ENCODE assay signal across 8 cellular contexts in the genomic region with DNA sequence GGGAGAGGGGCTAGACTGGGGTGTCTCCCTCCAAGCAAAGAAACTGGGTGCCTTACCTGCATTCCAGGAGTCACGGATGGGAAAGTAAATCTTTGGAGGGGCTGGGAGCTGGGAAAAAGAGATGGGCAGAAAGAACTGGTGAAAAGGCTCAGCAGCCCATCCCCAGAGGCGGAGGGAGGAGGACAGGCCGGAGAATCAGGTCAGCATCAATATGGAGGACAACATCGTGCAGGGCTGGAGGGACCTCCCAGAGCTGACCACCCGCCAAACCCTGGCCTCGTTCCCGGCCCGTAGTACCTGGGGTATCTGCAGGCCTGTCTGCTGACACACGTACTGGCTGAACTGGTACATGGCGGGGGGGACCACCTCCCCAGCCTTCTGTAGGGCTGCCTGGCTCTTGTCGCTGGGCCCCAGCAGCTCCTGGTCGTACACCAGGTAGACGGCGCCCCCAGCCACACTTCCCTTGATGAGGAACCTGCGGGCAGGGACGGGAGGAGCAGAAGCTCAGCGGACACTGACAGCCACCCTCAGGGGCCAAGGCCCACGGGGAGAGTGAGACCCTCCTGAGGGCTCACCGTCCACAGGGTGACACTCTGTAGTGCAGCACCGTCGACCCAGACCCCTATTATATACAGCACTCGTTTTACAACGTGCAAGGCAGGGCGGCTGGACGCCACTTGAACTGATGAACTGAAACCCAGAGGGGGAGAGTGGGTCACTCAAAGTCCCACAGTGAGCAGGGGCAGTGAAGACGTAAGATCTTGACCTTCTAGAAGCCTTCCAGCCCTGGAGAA. TPM values are rescaled to one million over a fixed set of nuclear protein-coding genes. Genes with fewer than 3 reads are reported as not detected.
DNase-seq lines count a peak whose midpoint lies in the region; ATAC-seq, FAIRE-seq and TF ChIP-seq lines count a peak whose summit lies in the region.

No MANE protein-coding gene starts in this region.

- H3K4me2 ChIP-seq in OCI-LY1 (ENCODE audit: low read length) (peak overlapping the region; percentile 89), H1 (ENCODE audit: insufficient read depth in 1 of 2, low read depth in 2 of 2, low read length in 2 of 2) (peak overlapping the region; percentile 89 to 97), neural progenitor cell (peak overlapping the region; percentile 85)

- H3K9me3 Mint-ChIP-seq in CD4-positive, alpha-beta memory T cell = peaks cover 0 to 6% (median 0%) of the 10 kb centered on the region in 8 donors
- no peaks in the 10 kb centered on the region for H3K9me3 Mint-ChIP-seq in neural progenitor cell

- POLR2A ChIA-PET in CD4-positive, alpha-beta memory T cell (lab: Charles Lee; ENCODE audit: partially characterized antibody) = interaction anchor here (0.6 to 2.8 kb wide), 6 partner anchors 7 to 56 kb away, joined by 3 to 13 read pairs (median 4); a partner anchor contains a TSS
- POLR2A ChIA-PET in H1 (lab: Charles Lee; ENCODE audit: partially characterized antibody) = interaction anchor here (1.0 to 2.8 kb wide), 6 partner anchors 10 to 39 kb away, joined by 3 to 13 read pairs (median 4); a partner anchor contains a TSS

- H3K4me3 ChIP-seq in CD4-positive, alpha-beta memory T cell (ENCODE audit: low read length in 2 of 2) = peak overlapping the region; percentile 62 to 96
- H3K4me3 ChIP-seq in OCI-LY1 (ENCODE audit: low read depth, low read length, poor library complexity, severe bottlenecking) (peak overlapping the region; percentile 86), H1 (ENCODE audit: extremely low read depth in 1 of 4, insufficient read depth in 2 of 4, low read depth in 3 of 4, low read length in 4 of 4) (peak overlapping the region; percentile 58 to 83 (median 76)), neural progenitor cell (peak overlapping the region; percentile 69)

- H3K9me2 ChIP-seq in OCI-LY1 (ENCODE audit: low read depth, low read length) = no peaks in the 10 kb centered on the region

- peak overlapping the region; percentile 81; the same call in 1 of the 2 replicates for H2BK5ac ChIP-seq in H1 (ENCODE audit: low read depth, low read length)

- peaks cover 15% of the 10 kb centered on the region; the same call in 1 of the 2 replicates for H3K23me2 ChIP-seq in H1 (ENCODE audit: low read depth, low read length)

- no peak overlapping the region for H2BK20ac ChIP-seq in H1 (ENCODE audit: low read length)

- peak overlapping the region; percentile 87 to 98 (median 93) for H3K4me3 Mint-ChIP-seq in CD4-positive, alpha-beta memory T cell
- peak overlapping the region; percentile 98 for H3K4me3 Mint-ChIP-seq in neural progenitor cell

- H2BK120ac ChIP-seq in H1 (replicated peaks; ENCODE audit: low read depth, low read length) = no peak overlapping the region

- H4K5ac ChIP-seq in H1 (ENCODE audit: insufficient read length, low read depth, low read length) = no peak overlapping the region

- H3K36me3 ChIP-seq in CD4-positive, alpha-beta memory T cell (ENCODE audit: insufficient read depth, low read length) = no peaks in the 10 kb centered on the region
- H3K36me3 ChIP-seq in OCI-LY1 (ENCODE audit: insufficient read depth, low read length) (no peaks in the 10 kb centered on the region), H1 (ENCODE audit: control insufficient read depth in 2 of 4, insufficient read depth in 4 of 4, low read length in 3 of 4) (no peaks in the 10 kb centered on the region), neural progenitor cell (no peaks in the 10 kb centered on the region)

- no peak overlapping the region for H2BK12ac ChIP-seq in H1 (ENCODE audit: low read depth, low read length)

- H3K23ac ChIP-seq in H1 (ENCODE audit: insufficient read length) = no peak overlapping the region

- no peak overlapping the region for H3K14ac ChIP-seq in H1 (ENCODE audit: insufficient read length)

- intact Hi-C loops in CD4-positive, alpha-beta memory T cell (cut with micrococcal nuclease) = loop anchor here (1.0 to 2.0 kb wide), 6 partner anchors 11 to 299 kb away; a partner anchor contains a TSS

- peaks cover 18 to 41% (median 26%) of the 10 kb centered on the region in 4 donors for H3K4me1 Mint-ChIP-seq in CD4-positive, alpha-beta memory T cell
- peaks cover 29% of the 10 kb centered on the region for H3K4me1 Mint-ChIP-seq in neural progenitor cell

- H3K9ac ChIP-seq in OCI-LY1 (ENCODE audit: low read length) = peak overlapping the region; percentile 87
- peak overlapping the region in 3 of 4 experiments; percentile 44 to 67 (median 65); a peak in 5 of 7 replicates for H3K9ac ChIP-seq in H1 (replicated peaks in 1 of 4; ENCODE audit: extremely low read depth in 1 of 4, low read depth in 3 of 4, low read length in 3 of 4)
- H3K9ac ChIP-seq in neural progenitor cell = peak overlapping the region; percentile 46

- no peak overlapping the region for H2AFZ ChIP-seq in OCI-LY1 (ENCODE audit: low read length)
- no peak overlapping the region for H2AFZ ChIP-seq in H1 (ENCODE audit: low read length)
- no peak overlapping the region for H2AFZ ChIP-seq in neural progenitor cell (replicated peaks)

- no peak overlapping the region for H3K4ac ChIP-seq in H1 (replicated peaks; ENCODE audit: insufficient read length, low read depth, low read length)

- WGBS in H1 (ENCODE audit: extremely low coverage in 1 of 2, insufficient coverage in 1 of 2, insufficient read length in 1 of 2, insufficient replicate concordance in 2 of 2, low coverage in 1 of 2, low lambda C conversion rate in 2 of 2, missing lambda C conversion rate in 1 of 2), 2 experiments = 70% methylated on average over 26 of the region's 26 CpGs; no CpG with 5 or more reads in 1 of the 2 experiments

- peaks cover 0 to 4% of the 10 kb centered on the region in 2 donors for H3K36me3 Mint-ChIP-seq in CD4-positive, alpha-beta memory T cell
- H3K36me3 Mint-ChIP-seq in neural progenitor cell = no peaks in the 10 kb centered on the region

- CTCF ChIA-PET in CD4-positive, alpha-beta memory T cell (lab: Charles Lee; ENCODE audit: partially characterized antibody) = no interaction called here
- CTCF ChIA-PET in H1 (lab: Charles Lee; ENCODE audit: partially characterized antibody) = interaction anchor here (0.9 kb wide), 1 partner anchor 10 kb away, joined by 4 read pairs; a partner anchor contains a TSS

- TF ChIP-seq EP300 in H1 (IDR thresholded peaks at IDR 0.05; ENCODE audit: borderline replicate concordance in 1 of 2, low read depth in 2 of 2, low read length in 2 of 2) = no peak

- peak overlapping the region; percentile 69; the same call in 1 of the 2 replicates for H4K8ac ChIP-seq in H1 (ENCODE audit: extremely low read depth, insufficient read depth, low read length)

- no peak overlapping the region; the same call in 1 of the 2 replicates for H3K18ac ChIP-seq in H1 (ENCODE audit: extremely low read depth, low read length)

- H3F3A ChIP-seq in OCI-LY1 (ENCODE audit: insufficient read depth, low read length) (no peaks in the 10 kb centered on the region), neural progenitor cell (ENCODE audit: low read depth) (peaks cover 4% of the 10 kb centered on the region)

- H3K79me1 ChIP-seq in H1 (ENCODE audit: low read depth, low read length) = peaks cover 3% of the 10 kb centered on the region; the same call in 1 of the 2 replicates

- H2AK5ac ChIP-seq in H1 (ENCODE audit: low read depth, low read length) = no peak overlapping the region

- DNase-seq in CD4-positive, alpha-beta memory T cell = no peak
- peak in 1 of 2 experiments; percentile 50 for DNase-seq in H1 (ENCODE audit: low read depth in 1 of 2, low spot score in 2 of 2)
- no peak for DNase-seq in neural progenitor cell (ENCODE audit: low spot score)
- DNase-seq in NCI-H446 treated with DMSO at 0.1 percent for 48 hours (lab: John Stamatoyannopoulos, UW) = no peak
- DNase-seq in effector CD8-positive, alpha-beta T cell (lab: John Stamatoyannopoulos, UW) = no peak

- no peaks in the 10 kb centered on the region for H4K20me1 ChIP-seq in OCI-LY1 (ENCODE audit: insufficient read depth, low read length)
- peaks cover 0 to 8% of the 10 kb centered on the region in 2 experiments for H4K20me1 ChIP-seq in H1 (replicated peaks in 1 of 2; ENCODE audit: control insufficient read depth in 1 of 2, insufficient read depth in 2 of 2, low read length in 2 of 2)
- no peaks in the 10 kb centered on the region for H4K20me1 ChIP-seq in neural progenitor cell (ENCODE audit: low read depth)

- no peak for TF ChIP-seq RAD21 in H1 (IDR thresholded peaks at IDR 0.05 in 1 of 2, conservative IDR thresholded peaks at IDR 0.05 in 1 of 2; ENCODE audit: low read depth in 2 of 2, low read length in 2 of 2)

- peaks cover 21% of the 10 kb centered on the region for H3K4me1 ChIP-seq in CD4-positive, alpha-beta memory T cell (ENCODE audit: insufficient read depth, low read length)
- H3K4me1 ChIP-seq in OCI-LY1 (ENCODE audit: insufficient read depth, low read length, severe bottlenecking) (peaks cover 14% of the 10 kb centered on the region), H1 (replicated peaks in 1 of 4; ENCODE audit: control insufficient read depth in 3 of 4, insufficient read depth in 4 of 4, low read length in 3 of 4) (peaks cover 0 to 14% (median 2%) of the 10 kb centered on the region in 4 experiments; a peak in 5 of 7 replicates), neural progenitor cell (peaks cover 3% of the 10 kb centered on the region)

- peak overlapping the region; percentile 87 for H3K27ac ChIP-seq in CD4-positive, alpha-beta memory T cell (ENCODE audit: low read depth, low read length)
- H3K27ac ChIP-seq in OCI-LY1 (ENCODE audit: low read depth, low read length, poor library complexity, severe bottlenecking) (peak overlapping the region; percentile 37), H1 (ENCODE audit: low read depth, low read length) (0 out of 2 replicates have a peak overlapping the region, but pooled peaks have one; percentile 69), neural progenitor cell (no peak overlapping the region)

- TF ChIP-seq CTCF in OCI-LY1 (IDR thresholded peaks at IDR 0.05; ENCODE audit: low read length) (no peak), H1 (IDR thresholded peaks at IDR 0.05; ENCODE audit: control extremely low read depth in 1 of 3, insufficient read depth in 1 of 3, low read depth in 1 of 3, low read length in 3 of 3) (no peak), neural progenitor cell (IDR thresholded peaks at IDR 0.05) (no peak)

- no peak overlapping the region for H4K91ac ChIP-seq in H1 (replicated peaks; ENCODE audit: insufficient read length, low read length)

- H3K56ac ChIP-seq in H1 (replicated peaks; ENCODE audit: insufficient read length, low read depth, low read length) = peak overlapping the region; percentile 52

- peak overlapping the region; percentile 94 to 100 (median 99) for H3K27ac Mint-ChIP-seq in CD4-positive, alpha-beta memory T cell
- peak overlapping the region; percentile 48 for H3K27ac Mint-ChIP-seq in neural progenitor cell

- no peak for FAIRE-seq in H1 (lab: Jason Lieb, UNC)

- no peaks in the 10 kb centered on the region for H3K27me3 Mint-ChIP-seq in CD4-positive, alpha-beta memory T cell
- peaks cover 9% of the 10 kb centered on the region for H3K27me3 Mint-ChIP-seq in neural progenitor cell (ENCODE audit: insufficient read depth, low read depth)

- H3K27me3 ChIP-seq in CD4-positive, alpha-beta memory T cell (ENCODE audit: insufficient read depth, low read length) = no peaks in the 10 kb centered on the region
- no peaks in the 10 kb centered on the region for H3K27me3 ChIP-seq in OCI-LY1 (ENCODE audit: insufficient read depth, low read length)
- no peaks in the 10 kb centered on the region for H3K27me3 ChIP-seq in H1 (replicated peaks in 1 of 4; ENCODE audit: control insufficient read depth in 3 of 4, extremely low read depth in 1 of 4, insufficient read depth in 3 of 4, low read length in 3 of 4)
- H3K27me3 ChIP-seq in neural progenitor cell = no peaks in the 10 kb centered on the region

- ATAC-seq in GM18868 (IDR thresholded peaks at IDR 0.05; ENCODE audit: unreplicated experiment) (no peak), GM19397 (IDR thresholded peaks at IDR 0.05; ENCODE audit: unreplicated experiment) (no peak)

- no peak for TF ChIP-seq POLR2A in H1 (IDR thresholded peaks at IDR 0.05; ENCODE audit: control extremely low read depth in 1 of 2, low read depth in 2 of 2, low read length in 2 of 2)

- H2BK15ac ChIP-seq in H1 (ENCODE audit: low read length) = no peak overlapping the region

- H3K79me2 ChIP-seq in OCI-LY1 (ENCODE audit: insufficient read depth, low read length) = no peaks in the 10 kb centered on the region
- no peaks in the 10 kb centered on the region for H3K79me2 ChIP-seq in H1 (ENCODE audit: control insufficient read depth in 1 of 2, insufficient read depth in 2 of 2, low read length in 2 of 2)
- H3K79me2 ChIP-seq in neural progenitor cell (ENCODE audit: low read depth) = no peaks in the 10 kb centered on the region

- no peaks in the 10 kb centered on the region for H3K9me3 ChIP-seq in CD4-positive, alpha-beta memory T cell (ENCODE audit: control insufficient read depth in 1 of 2, low read length in 2 of 2)
- H3K9me3 ChIP-seq in OCI-LY1 (ENCODE audit: low read length) (no peaks in the 10 kb centered on the region), H1 (ENCODE audit: insufficient read depth in 2 of 2, low read depth in 1 of 2, low read length in 1 of 2) (no peaks in the 10 kb centered on the region), neural progenitor cell (ENCODE audit: low read depth) (no peaks in the 10 kb centered on the region)

RNA-seq across cellular contexts. Expression of a gene that starts 0.8 kb away (rescaled TPM):
- 10 to 100 TPM; 40.5 to 41.1 TPM for total RNA-seq in CD4-positive, alpha-beta memory T cell
- 100 to 1,000 TPM; 114 TPM for polyA plus RNA-seq in CD4-positive, alpha-beta memory T cell
- 17.3 and 20.4 TPM in 2 replicates for total RNA-seq in H1 (2021; fragmentation: NEBNext Ultra II Directional; extraction: Animal tissue kit (Norgen Biotek cat#: 25700))
- 36.1 and 36.9 TPM in 2 replicates for polyA plus RNA-seq in H1 (2011; rRNA removed)
- 26.2 TPM for polyA plus RNA-seq in H1 (2011; cell fraction: cytosol; rRNA removed)
- 20.9 TPM for polyA plus RNA-seq in H1 (2011; cell fraction: nucleus; rRNA removed)
- 15.4 to 29.5 TPM (median 24.5 TPM) in 4 replicates for polyA plus RNA-seq in H1 (2012, experiment 1 of 2)
- polyA plus RNA-seq in H1 (2012, experiment 2 of 2) = 18.7 TPM
- polyA plus RNA-seq in H1 (2013, experiment 1 of 2) = 17.6 TPM
- 17.0 TPM for polyA plus RNA-seq in H1 (2013, experiment 2 of 2)
- polyA minus RNA-seq in H1 (2011; rRNA and poly(A)+ RNA removed) = 2.6 and 3.4 TPM in 2 replicates
- polyA minus RNA-seq in H1 (2011; cell fraction: cytosol; rRNA and poly(A)+ RNA removed) = 10.9 TPM
- 11.3 TPM for polyA minus RNA-seq in H1 (2011; cell fraction: nucleus; rRNA and poly(A)+ RNA removed)
- total RNA-seq in neural progenitor cell (ENCODE audit: low replicate concordance) = 7.5 and 15.0 TPM in 2 replicates

RNA-seq across cellular contexts. Expression of a gene that starts 1.3 kb away (rescaled TPM):
- total RNA-seq in CD4-positive, alpha-beta memory T cell = 1 to 10 TPM; 3.5 to 4.8 TPM
- 1 to 10 TPM; 2.9 to 4.3 TPM for polyA plus RNA-seq in CD4-positive, alpha-beta memory T cell
- total RNA-seq in H1 (2021; fragmentation: NEBNext Ultra II Directional; extraction: Animal tissue kit (Norgen Biotek cat#: 25700)) = 8.2 and 9.5 TPM in 2 replicates
- 20.6 and 29.4 TPM in 2 replicates for polyA plus RNA-seq in H1 (2011; rRNA removed)
- 22.0 TPM for polyA plus RNA-seq in H1 (2011; cell fraction: cytosol; rRNA removed)
- 22.8 TPM for polyA plus RNA-seq in H1 (2011; cell fraction: nucleus; rRNA removed)
- 8.0 to 16.5 TPM (median 12.2 TPM) in 4 replicates for polyA plus RNA-seq in H1 (2012, experiment 1 of 2)
- polyA plus RNA-seq in H1 (2012, experiment 2 of 2) = 8.5 TPM
- 10.6 TPM for polyA plus RNA-seq in H1 (2013, experiment 1 of 2)
- 10.7 TPM for polyA plus RNA-seq in H1 (2013, experiment 2 of 2)
- polyA minus RNA-seq in H1 (2011; rRNA and poly(A)+ RNA removed) = 1.6 and 2.3 TPM in 2 replicates
- 11.4 TPM for polyA minus RNA-seq in H1 (2011; cell fraction: cytosol; rRNA and poly(A)+ RNA removed)
- polyA minus RNA-seq in H1 (2011; cell fraction: nucleus; rRNA and poly(A)+ RNA removed) = 4.7 TPM
- total RNA-seq in neural progenitor cell (ENCODE audit: low replicate concordance) = 7.7 and 60.5 TPM in 2 replicates

RNA-seq across cellular contexts. Expression of a gene that starts 10.6 kb away (rescaled TPM):
- total RNA-seq in CD4-positive, alpha-beta memory T cell = 1,000 to 10,000 TPM; 1,675 to 1,762 TPM
- 1,000 to 10,000 TPM; 1,862 to 2,485 TPM for polyA plus RNA-seq in CD4-positive, alpha-beta memory T cell
- total RNA-seq in H1 (2021; fragmentation: NEBNext Ultra II Directional; extraction: Animal tissue kit (Norgen Biotek cat#: 25700)) = 1,075 and 1,137 TPM in 2 replicates
- 730 and 951 TPM in 2 replicates for polyA plus RNA-seq in H1 (2011; rRNA removed)
- 943 TPM for polyA plus RNA-seq in H1 (2011; cell fraction: cytosol; rRNA removed)
- polyA plus RNA-seq in H1 (2011; cell fraction: nucleus; rRNA removed) = 857 TPM
- polyA plus RNA-seq in H1 (2012, experiment 1 of 2) = 996 to 2,048 TPM (median 1,766 TPM) in 4 replicates
- 1,380 TPM for polyA plus RNA-seq in H1 (2012, experiment 2 of 2)
- polyA plus RNA-seq in H1 (2013, experiment 1 of 2) = 1,979 TPM
- polyA plus RNA-seq in H1 (2013, experiment 2 of 2) = 1,903 TPM
- 131 and 137 TPM in 2 replicates for polyA minus RNA-seq in H1 (2011; rRNA and poly(A)+ RNA removed)
- polyA minus RNA-seq in H1 (2011; cell fraction: cytosol; rRNA and poly(A)+ RNA removed) = 830 TPM
- polyA minus RNA-seq in H1 (2011; cell fraction: nucleus; rRNA and poly(A)+ RNA removed) = 332 TPM
- total RNA-seq in neural progenitor cell (ENCODE audit: low replicate concordance) = 778 and 991 TPM in 2 replicates

RNA-seq across cellular contexts. Expression of a gene that starts 40.5 kb away (rescaled TPM):
- 10 to 100 TPM; 59.6 to 64.7 TPM for total RNA-seq in CD4-positive, alpha-beta memory T cell
- 10 to 100 TPM; 10.9 to 39.9 TPM for polyA plus RNA-seq in CD4-positive, alpha-beta memory T cell
- total RNA-seq in H1 (2021; fragmentation: NEBNext Ultra II Directional; extraction: Animal tissue kit (Norgen Biotek cat#: 25700)) = 117 and 124 TPM in 2 replicates
- polyA plus RNA-seq in H1 (2011; rRNA removed) = 98.1 and 157 TPM in 2 replicates
- polyA plus RNA-seq in H1 (2011; cell fraction: cytosol; rRNA removed) = 145 TPM
- polyA plus RNA-seq in H1 (2011; cell fraction: nucleus; rRNA removed) = 190 TPM
- 74.7 to 137 TPM (median 126 TPM) in 4 replicates for polyA plus RNA-seq in H1 (2012, experiment 1 of 2)
- polyA plus RNA-seq in H1 (2012, experiment 2 of 2) = 84.5 TPM
- polyA plus RNA-seq in H1 (2013, experiment 1 of 2) = 54.5 TPM
- polyA plus RNA-seq in H1 (2013, experiment 2 of 2) = 51.7 TPM
- 53.4 and 67.5 TPM in 2 replicates for polyA minus RNA-seq in H1 (2011; rRNA and poly(A)+ RNA removed)
- polyA minus RNA-seq in H1 (2011; cell fraction: cytosol; rRNA and poly(A)+ RNA removed) = 72.8 TPM
- 52.7 TPM for polyA minus RNA-seq in H1 (2011; cell fraction: nucleus; rRNA and poly(A)+ RNA removed)
- 35.9 and 68.4 TPM in 2 replicates for total RNA-seq in neural progenitor cell (ENCODE audit: low replicate concordance)

RNA-seq across cellular contexts. Expression of a gene that starts 41.0 kb away (rescaled TPM):
- total RNA-seq in CD4-positive, alpha-beta memory T cell = not detected
- not detected for polyA plus RNA-seq in CD4-positive, alpha-beta memory T cell
- total RNA-seq in H1 (2021; fragmentation: NEBNext Ultra II Directional; extraction: Animal tissue kit (Norgen Biotek cat#: 25700)) = not detected in 2 replicates
- 0.12 TPM in 1 of 2 replicates, not detected in the other for polyA plus RNA-seq in H1 (2011; rRNA removed)
- polyA plus RNA-seq in H1 (2011; cell fraction: cytosol; rRNA removed) = not detected
- polyA plus RNA-seq in H1 (2011; cell fraction: nucleus; rRNA removed) = not detected
- not detected in 4 replicates for polyA plus RNA-seq in H1 (2012, experiment 1 of 2)
- polyA plus RNA-seq in H1 (2012, experiment 2 of 2) = not detected
- polyA plus RNA-seq in H1 (2013, experiment 1 of 2) = 0.02 TPM
- polyA plus RNA-seq in H1 (2013, experiment 2 of 2) = 0.04 TPM
- polyA minus RNA-seq in H1 (2011; rRNA and poly(A)+ RNA removed) = 0.05 TPM in 1 of 2 replicates, not detected in the other
- not detected for polyA minus RNA-seq in H1 (2011; cell fraction: cytosol; rRNA and poly(A)+ RNA removed)
- polyA minus RNA-seq in H1 (2011; cell fraction: nucleus; rRNA and poly(A)+ RNA removed) = not detected
- not detected in 2 replicates for total RNA-seq in neural progenitor cell (ENCODE audit: low replicate concordance)
